ENCODE assay signal across 9 cellular contexts in the genomic region with DNA sequence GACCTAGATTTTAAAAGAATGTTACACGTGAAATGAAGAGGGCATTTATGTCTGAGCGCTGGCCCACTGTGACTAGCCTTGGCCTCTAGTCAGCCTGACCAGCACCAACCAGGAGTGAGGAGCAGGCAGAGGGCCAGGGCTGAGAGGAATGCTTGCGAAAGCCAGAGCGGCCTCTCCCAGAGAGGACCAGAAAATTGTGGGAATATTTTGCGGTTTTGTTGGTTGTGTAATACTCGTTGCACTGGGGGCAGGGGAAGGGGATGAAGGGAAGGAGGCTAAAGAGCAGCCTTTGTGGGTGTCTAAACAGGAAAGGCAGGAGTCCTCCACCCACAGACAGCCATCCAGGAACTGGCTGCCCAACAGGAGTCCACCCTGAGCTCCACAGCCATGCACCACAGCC. TPM values are rescaled to one million over a fixed set of nuclear protein-coding genes. Genes with fewer than 3 reads are reported as not detected.
DNase-seq lines count a peak whose midpoint lies in the region; ATAC-seq, FAIRE-seq and TF ChIP-seq lines count a peak whose summit lies in the region.
"Had no signal": no experiment of that assay in that cellular context is flagged by ENCODE, and none has a peak within 500 bp of the region (broad histone marks: within the 10 kb centered on the region; RNA-seq: fewer than 3 reads in every experiment).

No MANE protein-coding gene starts in this region.

- no peak for TF ChIP-seq RAD21 in HCT116 (IDR thresholded peaks at IDR 0.05; ENCODE audit: low read depth)

- intact Hi-C loops in HCT116 (cut with micrococcal nuclease): no loop called here

- H3K36me3 ChIP-seq in HCT116 (ENCODE audit: control insufficient read depth in 1 of 2, insufficient read depth in 2 of 2, low read length in 2 of 2) (no peaks in the 10 kb centered on the region), astrocyte (ENCODE audit: insufficient read depth, low read length) (peaks cover 13% of the 10 kb centered on the region), subcutaneous abdominal adipose tissue (ENCODE audit: control insufficient read depth in 5 of 5, insufficient read depth in 5 of 5, low read length in 5 of 5) (peaks cover 5 to 32% (median 28%) of the 10 kb centered on the region in 5 donors), WERI-Rb-1 (peaks cover 24% of the 10 kb centered on the region)

- no peaks in the 10 kb centered on the region for H3K9me2 ChIP-seq in HCT116 (ENCODE audit: insufficient read depth)

- H3K9me3 ChIP-seq in HCT116 (ENCODE audit: control insufficient read depth in 1 of 2, insufficient read depth in 1 of 2, low read depth in 1 of 2, low read length in 2 of 2): no peaks in the 10 kb centered on the region
- no peaks in the 10 kb centered on the region for H3K9me3 ChIP-seq in astrocyte (ENCODE audit: insufficient read depth, low read depth, low read length)
- no peaks in the 10 kb centered on the region for H3K9me3 ChIP-seq in subcutaneous abdominal adipose tissue (ENCODE audit: control insufficient read depth in 5 of 5, low read length in 5 of 5)
- H3K9me3 ChIP-seq in WERI-Rb-1 (ENCODE audit: severe bottlenecking): no peaks in the 10 kb centered on the region

- H3K4me2 ChIP-seq in HCT116 (ENCODE audit: low read length): peak overlapping the region; percentile 37
- peak overlapping the region; percentile 77 for H3K4me2 ChIP-seq in astrocyte (ENCODE audit: low read length)

- no peak for TF ChIP-seq POLR2A in HCT116 (IDR thresholded peaks at IDR 0.05; ENCODE audit: borderline replicate concordance, extremely low read depth, insufficient read depth, insufficient read length)

- H4K20me1 ChIP-seq in HCT116 (ENCODE audit: insufficient read depth) (no peaks in the 10 kb centered on the region), astrocyte (ENCODE audit: insufficient read depth, low read length) (peaks cover 20% of the 10 kb centered on the region)

- H3K9ac ChIP-seq in HCT116 (ENCODE audit: low read length): no peak overlapping the region
- H3K9ac ChIP-seq in astrocyte (ENCODE audit: low read length): peak overlapping the region; percentile 45
- H3K9ac ChIP-seq in subcutaneous abdominal adipose tissue (ENCODE audit: low read length in 5 of 5): peak overlapping the region in 1 of 5 donors; percentile 85

- POLR2A ChIA-PET in HCT116 (lab: Charles Lee): no interaction called here

- H3K4me3 ChIP-seq in HCT116 (replicated peaks in 1 of 2; ENCODE audit: low read depth in 1 of 2, low read length in 2 of 2): no peak overlapping the region
- H3K4me3 ChIP-seq in astrocyte (ENCODE audit: insufficient read depth, low read depth, low read length): peak overlapping the region; percentile 28
- H3K4me3 ChIP-seq in subcutaneous abdominal adipose tissue (ENCODE audit: low read depth in 1 of 5, low read length in 5 of 5): peak overlapping the region; percentile 2 to 75 (median 49)
- H3K4me3 ChIP-seq in WERI-Rb-1 (ENCODE audit: low read depth, low read length): no peak overlapping the region
- H3K4me3 ChIP-seq: skin epidermis had no signal

- H3K4me1 Mint-ChIP-seq in astrocyte (ENCODE audit: low read depth, unreplicated experiment): no peaks in the 10 kb centered on the region

- no peaks in the 10 kb centered on the region for H3K79me2 ChIP-seq in HCT116 (ENCODE audit: insufficient read depth, low read length)
- peaks cover 42% of the 10 kb centered on the region for H3K79me2 ChIP-seq in astrocyte (ENCODE audit: insufficient read depth, low read length)

- RAD21 ChIA-PET in HCT116 (lab: Charles Lee; ENCODE audit: low non-redundant PET in 1 of 2, low total read pairs in 2 of 2, uncharacterized antibody in 2 of 2, unreplicated experiment in 2 of 2): no interaction called here

- no peak overlapping the region for H3K27ac Mint-ChIP-seq in astrocyte (ENCODE audit: unreplicated experiment)

- BruUV-seq in HCT116 (replicated peaks; lab: Mats Ljungman, UMichigan): no TSS peak

- H3K27me3 ChIP-seq in HCT116 (ENCODE audit: insufficient read depth, low read length) (no peaks in the 10 kb centered on the region; the same call in 1 of the 2 replicates), astrocyte (ENCODE audit: insufficient read depth, low read length) (no peaks in the 10 kb centered on the region), subcutaneous abdominal adipose tissue (ENCODE audit: control insufficient read depth in 5 of 5, insufficient read depth in 4 of 5, low read length in 5 of 5) (peaks cover 0 to 4% (median 0%) of the 10 kb centered on the region in 5 donors), WERI-Rb-1 (ENCODE audit: insufficient read depth, low read depth, severe bottlenecking) (no peaks in the 10 kb centered on the region)

- peak; percentile 98 for FAIRE-seq in astrocyte (lab: Jason Lieb, UNC)

- DNase-seq in HCT116 (ENCODE audit: low read depth, low spot score) (no peak), astrocyte (ENCODE audit: low read depth) (peak; percentile 90), hepatic stellate cell (ENCODE audit: low spot score) (peak; percentile 70), WERI-Rb-1 (no peak), NCI-H146 (lab: John Stamatoyannopoulos, UW) (no peak), DMS53 (lab: John Stamatoyannopoulos, UW) (no peak)

- peak; percentile 49 for ATAC-seq in HCT116
- ATAC-seq in HG02759 (IDR thresholded peaks at IDR 0.05; ENCODE audit: unreplicated experiment): no peak

- H3K27me3 Mint-ChIP-seq in astrocyte (ENCODE audit: low read depth, unreplicated experiment): peaks cover 23% of the 10 kb centered on the region

- CTCF ChIA-PET in HCT116 (lab: Charles Lee): no interaction called here

- no peak overlapping the region for H2AFZ ChIP-seq in HCT116 (ENCODE audit: low read depth, low read length, poor library complexity, severe bottlenecking)
- H2AFZ ChIP-seq in astrocyte (ENCODE audit: low read depth, low read length): no peak overlapping the region

- H3K27ac ChIP-seq in HCT116 (ENCODE audit: low read depth, low read length) (no peak overlapping the region), astrocyte (ENCODE audit: low read depth, low read length) (peak overlapping the region; percentile 50), subcutaneous abdominal adipose tissue (ENCODE audit: low read depth, low read length) (peak overlapping the region; percentile 86), WERI-Rb-1 (no peak overlapping the region)
- H3K27ac ChIP-seq: skin epidermis had no signal

- no peak overlapping the region for H3K4me3 Mint-ChIP-seq in astrocyte (ENCODE audit: unreplicated experiment)

- no peaks in the 10 kb centered on the region for H3K36me3 Mint-ChIP-seq in astrocyte (ENCODE audit: low read depth, unreplicated experiment)

- no peaks in the 10 kb centered on the region for H3K9me3 Mint-ChIP-seq in astrocyte (ENCODE audit: unreplicated experiment)

- TF ChIP-seq CTCF in HCT116 (IDR thresholded peaks at IDR 0.05 in 2 of 3, conservative IDR thresholded peaks at IDR 0.05 in 1 of 3; ENCODE audit: borderline replicate concordance in 1 of 3, insufficient read depth in 1 of 3, low read depth in 2 of 3, low read length in 2 of 3) (no peak), astrocyte (IDR thresholded peaks at IDR 0.05; ENCODE audit: insufficient read depth, low read depth, low read length) (no peak), WERI-Rb-1 (IDR thresholded peaks at IDR 0.05; ENCODE audit: low read depth, low read length) (no peak)

- peaks cover 15 to 29% of the 10 kb centered on the region in 2 experiments; a peak in 3 of 4 replicates for H3K4me1 ChIP-seq in HCT116 (ENCODE audit: control insufficient read depth in 1 of 2, insufficient read depth in 2 of 2, low read length in 2 of 2)
- peaks cover 15% of the 10 kb centered on the region for H3K4me1 ChIP-seq in astrocyte (ENCODE audit: insufficient read depth, low read length)
- peaks cover 9 to 67% (median 44%) of the 10 kb centered on the region in 5 donors for H3K4me1 ChIP-seq in subcutaneous abdominal adipose tissue (ENCODE audit: control insufficient read depth in 5 of 5, insufficient read depth in 5 of 5, low read length in 5 of 5)

TF ChIP-seq in HCT116, 20 proteins besides CTCF, POLR2A, EP300 and RAD21:
- TF ChIP-seq SP1 (IDR thresholded peaks at IDR 0.05; ENCODE audit: low read depth) (peak; percentile 9; the same call in 1 of the 2 replicates), CEBPB (IDR thresholded peaks at IDR 0.05; ENCODE audit: low read depth) (peak; percentile 85), SIN3A (IDR thresholded peaks at IDR 0.05; ENCODE audit: low read depth) (no peak)

RNA-seq across cellular contexts. Expression of gene GABRE, which starts 3.8 kb away (rescaled TPM):
- total RNA-seq in HCT116 (2021; ENCODE audit: unreplicated experiment): 3.9 TPM
- 2.1 and 3.0 TPM in 2 replicates for polyA plus RNA-seq in HCT116 (2012)
- total RNA-seq in astrocyte: 1.3 and 1.8 TPM in 2 replicates

RNA-seq across cellular contexts. Expression of gene MAGEA4, which starts 58.0 kb away (rescaled TPM):
- total RNA-seq in HCT116 (2021; ENCODE audit: unreplicated experiment): not detected
- not detected in 2 replicates for polyA plus RNA-seq in HCT116 (2012)
- total RNA-seq in astrocyte: not detected in 2 replicates

Comparison
In these comparisons a context has a peak if more than half of its experiments do, and no peak if none do; other contexts are left out.
1. DNase-seq: peak in astrocyte (single experiment) and hepatic stellate cell (single experiment); none in HCT116 (single experiment), WERI-Rb-1 (single experiment), NCI-H146 (single experiment) and DMS53 (single experiment).
2. H3K27ac ChIP-seq: peak in astrocyte (single experiment) and subcutaneous abdominal adipose tissue (single experiment); none in HCT116 (single experiment) and WERI-Rb-1 (single experiment).
3. H3K4me3 ChIP-seq: peak in astrocyte (single experiment) and subcutaneous abdominal adipose tissue (5 of 5); none in HCT116 (0 of 2) and WERI-Rb-1 (single experiment).